In the genomic region with DNA sequence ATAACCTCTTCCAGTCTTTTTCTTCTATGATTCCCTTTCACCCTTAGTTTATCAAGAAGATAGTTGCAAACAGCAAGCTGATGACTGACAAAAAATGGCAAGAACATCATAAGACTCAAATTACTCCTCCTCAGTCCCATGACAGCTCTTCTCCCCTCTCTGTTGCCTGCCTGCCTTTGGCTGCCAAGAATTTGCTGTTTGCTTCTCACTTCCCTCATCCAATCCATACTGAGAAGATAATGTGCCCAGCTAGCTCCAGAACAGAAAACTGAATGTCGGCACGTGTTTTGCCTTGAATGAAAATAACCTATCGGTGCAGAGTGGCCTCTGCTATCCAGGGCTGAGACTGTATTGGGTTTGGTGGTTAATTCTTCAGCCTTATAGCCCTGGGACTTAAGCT, we compare ENCODE assay signal across 31 cellular contexts.
"Had no signal": no experiment of that assay in that cellular context is flagged by ENCODE, and none has a peak within 500 bp of the region (broad histone marks: within the 10 kb centered on the region; RNA-seq: fewer than 3 reads in every experiment).

No MANE protein-coding gene starts in this region.

- H3K27ac ChIP-seq: ascending aorta, cardiac muscle cell, Peyer's patch had no signal

- H3K36me3 ChIP-seq: ascending aorta, cardiac muscle cell, Peyer's patch had no signal

- H3K9me3 ChIP-seq: ascending aorta, Peyer's patch had no signal

- DNase-seq: activated CD4-positive, alpha-beta T cell treated with anti-CD3 and anti-CD28 coated beads, Interleukin-2, amount 10 ng/mL, durations not matched to agents 24 days and 14 days; activated CD4-positive, alpha-beta T cell treated with anti-CD3 and anti-CD28 coated beads, Interleukin-2, amount 50 U/mL, for 4 hours; activated CD8-positive, alpha-beta T cell treated with anti-CD3 and anti-CD28 coated beads for 36 hours; activated effector memory CD4-positive, alpha-beta T cell treated with anti-CD3 and anti-CD28 coated beads, Interleukin-2, amount 50 U/mL, for 16 hours; activated naive CD4-positive, alpha-beta T cell; activated naive CD4-positive, alpha-beta T cell treated with anti-CD3 and anti-CD28 coated beads, Interleukin-2, amount 50 U/mL, for 16 hours; activated naive CD8-positive, alpha-beta T cell treated with anti-CD3 and anti-CD28 coated beads, Interleukin-2, amount 10 ng/mL, durations not matched to agents 7 days and 5 days; activated T-cell treated with anti-CD3 and anti-CD28 coated beads, Interleukin-2, amount 50 U/mL, for 1 hour; activated T-cell treated with anti-CD3 and anti-CD28 coated beads, Interleukin-2, amount 50 U/mL, for 72 hours; amygdala; IMR-90; NCI-H1092 treated with DMSO at 0.1 percent for 48 hours; NCI-H146; NCI-H187; NCI-H2029 treated with DMSO at 0.1 percent for 48 hours; NCI-H2107; NCI-H226; NCI-H446 treated with DMSO at 0.1 percent for 48 hours; NCI-H69; NK-92 treated with Interleukin-12 subunit alpha and Interleukin-12 subunit beta, amount 100 ng/mL, for 24 hours; PC-3; Peyer's patch; RPMI8226; SW 1271; T-helper 1 cell; T-helper 2 cell; T-helper 9 cell had no signal

- H3K27ac Mint-ChIP-seq: activated CD4-positive, alpha-beta T cell treated with anti-CD3 and anti-CD28 coated beads, Interleukin-2, amount 10 ng/mL, durations not matched to agents 24 days and 14 days; activated CD8-positive, alpha-beta T cell treated with anti-CD3 and anti-CD28 coated beads for 36 hours; activated naive CD8-positive, alpha-beta T cell treated with anti-CD3 and anti-CD28 coated beads, Interleukin-2, amount 10 ng/mL, durations not matched to agents 7 days and 5 days; activated T-cell treated with anti-CD3 and anti-CD28 coated beads, Interleukin-2, amount 50 U/mL, for 72 hours; activated T-helper 17 cell treated with anti-CD3 and anti-CD28 coated beads, Interleukin-2, amount 50 U/mL, for 72 hours had no signal

- H3K4me1 ChIP-seq: ascending aorta, Peyer's patch had no signal

- H3K36me3 Mint-ChIP-seq: activated naive CD8-positive, alpha-beta T cell treated with anti-CD3 and anti-CD28 coated beads, Interleukin-2, amount 10 ng/mL, durations not matched to agents 7 days and 5 days had no signal

- ATAC-seq: activated CD8-positive, alpha-beta T cell treated with anti-CD3 and anti-CD28 coated beads for 36 hours; activated T-cell treated with anti-CD3 and anti-CD28 coated beads, Interleukin-2, amount 50 U/mL, for 72 hours; activated T-helper 17 cell treated with anti-CD3 and anti-CD28 coated beads, Interleukin-2, amount 50 U/mL, for 72 hours; K562; PC-3 had no signal

- H3K4me3 ChIP-seq: ascending aorta, cardiac muscle cell, K562, Peyer's patch had no signal

- H3K9me3 Mint-ChIP-seq: activated CD4-positive, alpha-beta T cell treated with anti-CD3 and anti-CD28 coated beads, Interleukin-2, amount 10 ng/mL, durations not matched to agents 24 days and 14 days; activated naive CD8-positive, alpha-beta T cell treated with anti-CD3 and anti-CD28 coated beads, Interleukin-2, amount 10 ng/mL, durations not matched to agents 7 days and 5 days; activated T-cell treated with anti-CD3 and anti-CD28 coated beads, Interleukin-2, amount 50 U/mL, for 72 hours; activated T-helper 17 cell treated with anti-CD3 and anti-CD28 coated beads, Interleukin-2, amount 50 U/mL, for 72 hours had no signal

- H3K27me3 ChIP-seq: ascending aorta, cardiac muscle cell, Peyer's patch had no signal
